Comparison of ENCODE assay signal across 8 cellular contexts in genomic region chr20:3890410-3890751, GRCh38. TPM values are rescaled to one million over a fixed set of nuclear protein-coding genes. Genes with fewer than 3 reads are reported as not detected.
DNase-seq lines count a peak whose midpoint lies in the region; ATAC-seq and TF ChIP-seq lines count a peak whose summit lies in the region.

No MANE protein-coding gene starts in this region.

- peaks cover 45% of the 10 kb centered on the region for H3K36me3 ChIP-seq in DND-41 (ENCODE audit: insufficient read depth, low read length)
- peaks cover 14% of the 10 kb centered on the region for H3K36me3 ChIP-seq in MG63
- H3K36me3 ChIP-seq in left lung = peaks cover 0 to 5% of the 10 kb centered on the region in 2 donors
- peaks cover 0 to 6% (median 0%) of the 10 kb centered on the region in 3 donors for H3K36me3 ChIP-seq in tibial nerve

- peaks cover 89% of the 10 kb centered on the region for H3K79me2 ChIP-seq in DND-41 (ENCODE audit: insufficient read depth, low read length)

- peaks cover 54% of the 10 kb centered on the region for H3K4me1 ChIP-seq in DND-41 (ENCODE audit: insufficient read depth, low read length)
- H3K4me1 ChIP-seq in left lung = peaks cover 22 to 67% of the 10 kb centered on the region in 2 donors
- peaks cover 0 to 58% (median 51%) of the 10 kb centered on the region in 4 donors for H3K4me1 ChIP-seq in tibial nerve

- no peak for TF ChIP-seq CTCF in DND-41 (IDR thresholded peaks at IDR 0.05; ENCODE audit: borderline replicate concordance, extremely low read depth, low read length, poor library complexity, severe bottlenecking)
- TF ChIP-seq CTCF in astrocyte of the spinal cord (IDR thresholded peaks at IDR 0.05; ENCODE audit: low read depth, low read length) = no peak
- no peak for TF ChIP-seq CTCF in left lung (IDR thresholded peaks at IDR 0.05)
- no peak for TF ChIP-seq CTCF in tibial nerve (IDR thresholded peaks at IDR 0.05)

- TF ChIP-seq EP300 in tibial nerve (IDR thresholded peaks at IDR 0.05) = no peak

- H3K27me3 ChIP-seq in DND-41 (ENCODE audit: insufficient read depth, low read length, poor library complexity) = no peaks in the 10 kb centered on the region
- H3K27me3 ChIP-seq in MG63 = no peaks in the 10 kb centered on the region
- no peaks in the 10 kb centered on the region for H3K27me3 ChIP-seq in left lung
- H3K27me3 ChIP-seq in tibial nerve = no peaks in the 10 kb centered on the region

- ATAC-seq in DND-41 (ENCODE audit: insufficient read depth, low read depth) = no peak
- no peak for ATAC-seq in left lung
- ATAC-seq in GM19463 (IDR thresholded peaks at IDR 0.05; ENCODE audit: unreplicated experiment) = no peak
- no peak for ATAC-seq in GM18868 (IDR thresholded peaks at IDR 0.05; ENCODE audit: unreplicated experiment)

- peak overlapping the region; percentile 83 to 92 for H3K4me3 ChIP-seq in DND-41 (ENCODE audit: low read depth in 1 of 2, low read length in 2 of 2)
- peak overlapping the region; percentile 86 for H3K4me3 ChIP-seq in MG63
- H3K4me3 ChIP-seq in astrocyte of the spinal cord (ENCODE audit: low read depth, low read length) = peak overlapping the region; percentile 88
- H3K4me3 ChIP-seq in left lung = peak overlapping the region; percentile 93 to 97
- H3K4me3 ChIP-seq in tibial nerve = peak overlapping the region; percentile 91 to 99 (median 93)

- DNase-seq in DND-41 (no peak), MG63 (no peak), astrocyte of the spinal cord (ENCODE audit: low read depth, low spot score) (peak; percentile 53), left lung (no peak), tibial nerve (ENCODE audit: low spot score in 2 of 2) (no peak)
- DNase-seq in stimulated activated CD4-positive, alpha-beta T cell treated with anti-CD3 and anti-CD28 coated beads, Interleukin-1b, Interleukin-23, amount 100 ng/mL, for 48 hours = no peak

- peak overlapping the region; percentile 80 for H3K27ac ChIP-seq in DND-41 (ENCODE audit: low read length)
- peak overlapping the region; percentile 97 for H3K27ac ChIP-seq in left lung
- peak overlapping the region; percentile 89 to 99 (median 96) for H3K27ac ChIP-seq in tibial nerve

- peaks cover 55% of the 10 kb centered on the region for H4K20me1 ChIP-seq in DND-41 (ENCODE audit: insufficient read depth, low read length)

- peak overlapping the region; percentile 74 for H3K4me2 ChIP-seq in DND-41 (ENCODE audit: insufficient read depth, low read length)

- peak overlapping the region; percentile 87 for H3K9ac ChIP-seq in DND-41 (ENCODE audit: low read depth, low read length)

- H2AFZ ChIP-seq in DND-41 (ENCODE audit: low read depth, low read length) = no peak overlapping the region

- in situ Hi-C loops in astrocyte of the spinal cord (cut with HindIII; ENCODE audit: low sequenced_read_pairs) = no loop called here

- intact Hi-C loops in left lung (cut with DNase I) = no loop called here

- H3K9me3 ChIP-seq in DND-41 (ENCODE audit: insufficient read depth, low read length, severe bottlenecking) (no peaks in the 10 kb centered on the region), MG63 (no peaks in the 10 kb centered on the region), left lung (no peaks in the 10 kb centered on the region), tibial nerve (no peaks in the 10 kb centered on the region)

- 1% methylated on average over 3 of the region's 3 CpGs for WGBS in tibial nerve, 2 donors

- no peak for TF ChIP-seq POLR2A in tibial nerve (IDR thresholded peaks at IDR 0.05)

RNA-seq across cellular contexts. Expression of gene PANK2, which starts 1.2 kb away (rescaled TPM):
- 31.4 and 57.1 TPM in 2 replicates for total RNA-seq in MG63 (2014; rRNA removed; shearing (Covaris generic); ENCODE audit: low replicate concordance)
- 10 to 100 TPM; 39.4 to 47.8 TPM for total RNA-seq in left lung
- total RNA-seq in tibial nerve = 10 to 100 TPM; 58.2 to 79.7 (median 64.2) TPM

RNA-seq across cellular contexts. Expression of gene MAVS, which starts 43.7 kb away (rescaled TPM):
- 4.4 and 6.2 TPM in 2 replicates for total RNA-seq in MG63 (2014; rRNA removed; shearing (Covaris generic); ENCODE audit: low replicate concordance)
- total RNA-seq in left lung (10 to 100 TPM; 37.3 to 38.7 TPM), tibial nerve (10 to 100 TPM; 34.5 to 49.8 (median 39.3) TPM)
